9 cellular contexts compared by ENCODE assay signal in genomic region chr15:90293040-90293810, GRCh38. TPM values are rescaled to one million over a fixed set of nuclear protein-coding genes. Genes with fewer than 3 reads are reported as not detected.
DNase-seq lines count a peak whose midpoint lies in the region; TF ChIP-seq lines count a peak whose summit lies in the region.
"Not testable (repeated sequence)": the region's sequence is repeated elsewhere in the genome, so short reads cannot be mapped to it uniquely, and the experiment has no call there.
"Had no signal": no experiment of that assay in that cellular context is flagged by ENCODE, and none has a peak within 500 bp of the region (broad histone marks: within the 10 kb centered on the region; RNA-seq: fewer than 3 reads in every experiment).

No MANE protein-coding gene starts in this region.

- H3K27ac ChIP-seq in HEK293 (ENCODE audit: extremely low read depth, low read depth, low read length): not testable (repeated sequence)

- H3K4me1 ChIP-seq in BE2C; HEK293 (ENCODE audit: control insufficient read depth, insufficient read depth, low read length): not testable (repeated sequence)
- H3K4me1 ChIP-seq in mucosa of stomach (ENCODE audit: control insufficient read depth, insufficient read depth, low read length): peaks cover 18% of the 10 kb centered on the region

- CTCF ChIA-PET in HEK293 (lab: Yijun Ruan, JAX): interaction anchor here (0.6 to 3.8 kb wide), 49 partner anchors 9 to 1198 kb away, joined by 3 to 42 read pairs (median 4); partner anchors contain the start of genes CIB1, GDPGP1 and NGRN

- H3K9ac ChIP-seq in mucosa of stomach (ENCODE audit: low read length): peak overlapping the region; percentile 39

- DNase-seq in BE2C: peak; percentile 78
- DNase-seq in NCI-H2171 treated with DMSO at 0.1 percent for 48 hours (lab: John Stamatoyannopoulos, UW): peak; percentile 64
- peak; percentile 23 for DNase-seq in T-helper 22 cell (ENCODE audit: low read depth)
- DNase-seq in activated naive CD4-positive, alpha-beta T cell treated with Interleukin-2 at 50 U/mL for 16 hours: peak; percentile 76
- DNase-seq in fibroblast of the aortic adventitia (ENCODE audit: low read depth): peak; percentile 48
- peak; percentile 47 for DNase-seq in stimulated activated CD8-positive, alpha-beta memory T cell treated with anti-CD3 and anti-CD28 coated beads, Interleukin-12 subunit alpha, Interleukin-12 subunit beta, amount 100 ng/mL, for 1 hour (ENCODE audit: low read depth)

- POLR2A ChIA-PET in HEK293 (lab: Yijun Ruan, JAX): interaction anchor here (0.8 to 1.1 kb wide), 2 partner anchors 41 to 44 kb away, joined by 3 read pairs; partner anchors contain the start of gene TTLL13

- H3K36me3 ChIP-seq in BE2C; HEK293 (ENCODE audit: control insufficient read depth in 2 of 2, insufficient read depth in 1 of 2, low read length in 2 of 2); mucosa of stomach (ENCODE audit: control insufficient read depth, insufficient read depth, low read length): not testable (repeated sequence)

- H3K9me3 ChIP-seq in BE2C; HEK293 (ENCODE audit: control insufficient read depth, insufficient read depth, low read depth, low read length); mucosa of stomach (ENCODE audit: control insufficient read depth, low read length): not testable (repeated sequence)

- peak; percentile 80 for TF ChIP-seq CTCF in BE2C (IDR thresholded peaks at IDR 0.05; ENCODE audit: low read depth, low read length)
- peak; percentile 98 for TF ChIP-seq CTCF in HEK293 (tag by site-specific recombination; IDR thresholded peaks at IDR 0.05)
- TF ChIP-seq CTCF in fibroblast of the aortic adventitia (IDR thresholded peaks at IDR 0.05; ENCODE audit: insufficient read depth, low read length): peak; percentile 81

- H3K4me3 ChIP-seq in BE2C (ENCODE audit: low read depth, low read length); HEK293 (ENCODE audit: low read depth, low read length); fibroblast of the aortic adventitia (ENCODE audit: low read depth, low read length): not testable (repeated sequence)
- H3K4me3 ChIP-seq in mucosa of stomach (ENCODE audit: low read length): peak overlapping the region; percentile 7

- not testable (repeated sequence) for H3K27me3 ChIP-seq in BE2C; mucosa of stomach (ENCODE audit: control insufficient read depth, insufficient read depth, low read length)

TF ChIP-seq in HEK293, 187 proteins besides CTCF, POLR2A, EP300 and RAD21:
- TF ChIP-seq ZNF654 (tag by site-specific recombination; IDR thresholded peaks at IDR 0.05; ENCODE audit: low read depth) (peak; percentile 58), SP2 (tag by site-specific recombination; IDR thresholded peaks at IDR 0.05) (peak; percentile 25; the same call in 1 of the 2 replicates), ZBTB17 (tag by site-specific recombination; IDR thresholded peaks at IDR 0.05) (peak; percentile 79), ZNF600 (tag by site-specific recombination; IDR thresholded peaks at IDR 0.05) (0 out of 2 replicates have a peak, but pooled peaks have one; percentile 28), HIC1 (tag by site-specific recombination; IDR thresholded peaks at IDR 0.05) (peak; percentile 64), ZNF2 (tag by site-specific recombination; IDR thresholded peaks at IDR 0.05) (peak; percentile 39; the same call in 1 of the 2 replicates), ZBTB8A (tag by site-specific recombination; IDR thresholded peaks at IDR 0.05) (0 out of 2 replicates have a peak, but pooled peaks have one; percentile 21), PATZ1 (tag by site-specific recombination; IDR thresholded peaks at IDR 0.05) (peak; percentile 24; the same call in 1 of the 2 replicates), ZNF10 (tag by site-specific recombination; IDR thresholded peaks at IDR 0.05) (peak; percentile 45; the same call in 1 of the 2 replicates), ZNF664 (tag by site-specific recombination; IDR thresholded peaks at IDR 0.05) (peak; percentile 98), ZNF580 (tag by site-specific recombination; IDR thresholded peaks at IDR 0.05) (0 out of 2 replicates have a peak, but pooled peaks have one; percentile 47), ZEB2 (tag by site-specific recombination; IDR thresholded peaks at IDR 0.05) (peak; percentile 63), ZSCAN30 (tag by site-specific recombination; IDR thresholded peaks at IDR 0.05) (0 out of 2 replicates have a peak, but pooled peaks have one; percentile 49), ZNF391 (tag by site-specific recombination; IDR thresholded peaks at IDR 0.05; ENCODE audit: borderline replicate concordance, low read depth) (peak; percentile 31; the same call in 1 of the 2 replicates)

RNA-seq across cellular contexts. Expression of gene NGRN, which starts 27.8 kb away (rescaled TPM):
- polyA plus RNA-seq in BE2C (2012; ENCODE audit: insufficient read depth, insufficient read length, low read depth): 226 TPM
- total RNA-seq in fibroblast of the aortic adventitia (ENCODE audit: low replicate concordance): 67.2 and 76.3 TPM in 2 replicates

RNA-seq across cellular contexts. Expression of gene TTLL13, which starts 43.9 kb away (rescaled TPM):
- polyA plus RNA-seq in BE2C (2012; ENCODE audit: insufficient read depth, insufficient read length, low read depth): not detected
- total RNA-seq in fibroblast of the aortic adventitia (ENCODE audit: low replicate concordance): 0.09 TPM in 1 of 2 replicates, not detected in the other
- total RNA-seq: skeletal muscle tissue had no signal

RNA-seq across cellular contexts. Expression of gene ZNF774, which starts 58.9 kb away (rescaled TPM):
- polyA plus RNA-seq in BE2C (2012; ENCODE audit: insufficient read depth, insufficient read length, low read depth): 1.1 TPM
- 1.4 and 2.3 TPM in 2 replicates for total RNA-seq in fibroblast of the aortic adventitia (ENCODE audit: low replicate concordance)

RNA-seq across cellular contexts. Expression of gene GDPGP1, which starts 59.2 kb away (rescaled TPM):
- polyA plus RNA-seq in BE2C (2012; ENCODE audit: insufficient read depth, insufficient read length, low read depth): 1.6 TPM
- 8.7 and 9.6 TPM in 2 replicates for total RNA-seq in fibroblast of the aortic adventitia (ENCODE audit: low replicate concordance)

RNA-seq across cellular contexts. Expression of gene CIB1, which starts 59.5 kb away (rescaled TPM):
- polyA plus RNA-seq in BE2C (2012; ENCODE audit: insufficient read depth, insufficient read length, low read depth): 35.4 TPM
- 12.8 and 32.3 TPM in 2 replicates for total RNA-seq in fibroblast of the aortic adventitia (ENCODE audit: low replicate concordance)

Comparison
In these comparisons a context has a peak if more than half of its experiments do, and no peak if none do; other contexts are left out.
1. DNase-seq: peak in every context shown above with its lines; median percentile 78 in BE2C; 76 in activated naive CD4-positive, alpha-beta T cell treated with Interleukin-2 at 50 U/mL for 16 hours; 64 in NCI-H2171 treated with DMSO at 0.1 percent for 48 hours; 48 in fibroblast of the aortic adventitia; 47 in stimulated activated CD8-positive, alpha-beta memory T cell treated with anti-CD3 and anti-CD28 coated beads, Interleukin-12 subunit alpha, Interleukin-12 subunit beta, amount 100 ng/mL, for 1 hour; 23 in T-helper 22 cell.